8 cellular contexts compared by ENCODE assay signal in the genomic region with DNA sequence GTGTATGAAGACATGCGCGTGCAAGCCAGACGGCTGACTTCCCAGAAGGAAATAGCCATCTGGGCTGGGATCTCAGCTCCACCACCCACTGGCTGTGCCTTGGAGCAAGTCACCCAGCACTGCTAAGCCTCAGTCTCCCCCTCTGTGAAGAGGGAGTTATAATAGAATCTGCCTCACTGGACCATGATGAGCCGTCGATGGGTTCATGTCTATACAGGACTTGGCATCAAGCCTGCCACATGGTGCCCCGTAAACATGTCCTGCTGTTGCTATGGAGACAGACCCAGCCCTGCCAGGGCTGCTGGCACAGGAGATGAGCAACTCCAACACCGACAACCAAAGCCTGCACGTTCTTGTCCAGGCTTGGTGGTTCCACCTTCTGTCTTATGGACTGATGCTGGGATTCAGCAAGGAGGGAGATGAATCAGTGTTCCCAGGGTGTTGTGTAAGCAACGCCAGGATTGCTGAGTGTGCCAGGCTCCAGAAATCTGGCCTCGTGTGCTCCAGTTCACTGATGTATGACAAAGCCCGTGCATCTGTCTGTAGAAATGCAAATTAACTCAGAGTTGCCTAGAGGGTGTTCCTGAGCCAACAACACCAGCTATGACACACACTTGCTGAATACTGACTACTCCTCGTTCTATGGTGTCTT.
DNase-seq lines count a peak whose midpoint lies in the region; ATAC-seq and TF ChIP-seq lines count a peak whose summit lies in the region.

No MANE protein-coding gene starts in this region.

- intact Hi-C loops in posterior cingulate gyrus (cut with DNase I), result no loop called here

- DNase-seq in AG10803 (ENCODE audit: low read depth) (peak; percentile 74), GM13977 (ENCODE audit: low spot score) (peak; percentile 78), NCI-H187 (lab: John Stamatoyannopoulos, UW) (peak; percentile 44 to 55), posterior cingulate gyrus (peak in 8 of 10 donors; percentile 30 to 92 (median 62)), MV-4-11 (lab: John Stamatoyannopoulos, UW) (no peak), UCSD-AML1 (lab: John Stamatoyannopoulos, UW; ENCODE audit: unreplicated experiment) (no peak)
- peak; percentile 12 for DNase-seq in central memory CD4-positive, alpha-beta T cell

- no peak for TF ChIP-seq CTCF in AG10803 (conservative IDR thresholded peaks at IDR 0.05; ENCODE audit: low read length)
- no peak for TF ChIP-seq CTCF in GM13977 (IDR thresholded peaks at IDR 0.05; ENCODE audit: extremely low read depth, insufficient read depth, missing control alignments)

- in situ Hi-C loops in GM13977 (cut with MboI; ENCODE audit: low pct_unique_long_range_greater_than_20kb, low sequenced_read_pairs, unreplicated experiment), result no loop called here

- ATAC-seq in HG02642 (IDR thresholded peaks at IDR 0.05; ENCODE audit: poor library complexity, unreplicated experiment), result peak; percentile 92

- no peak overlapping the region for H3K4me3 ChIP-seq in AG10803 (ENCODE audit: low read length)

Comparison
In these comparisons a context has a peak if more than half of its experiments do, and no peak if none do; other contexts are left out.
1. DNase-seq: peak in AG10803 (single experiment), GM13977 (single experiment), NCI-H187 (2 of 2), central memory CD4-positive, alpha-beta T cell (single experiment) and posterior cingulate gyrus (8 of 10); none in MV-4-11 (single experiment) and UCSD-AML1 (single experiment).